In the genomic region with DNA sequence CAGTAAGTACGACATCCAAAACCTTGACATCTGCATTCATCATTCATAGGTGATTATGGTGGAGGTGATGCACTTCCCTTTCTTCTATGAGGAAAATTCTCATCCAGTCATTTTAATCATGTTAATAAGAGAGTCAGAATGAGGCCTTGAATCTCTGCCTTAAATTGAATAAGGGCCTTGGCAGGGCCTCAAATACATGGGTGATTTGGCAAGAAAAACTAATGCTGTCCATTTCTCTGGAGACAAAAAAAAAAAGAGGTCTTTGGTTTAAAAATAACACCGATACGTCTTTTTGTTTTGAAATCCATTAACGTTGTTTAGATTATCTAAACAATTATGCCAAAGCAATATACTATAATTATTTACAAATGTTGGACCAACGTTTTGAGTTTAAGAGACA, we compare ENCODE assay signal across 26 cellular contexts. TPM values are rescaled to one million over a fixed set of nuclear protein-coding genes. Genes with fewer than 3 reads are reported as not detected.
"Had no signal": no experiment of that assay in that cellular context is flagged by ENCODE, and none has a peak within 500 bp of the region (broad histone marks: within the 10 kb centered on the region; RNA-seq: fewer than 3 reads in every experiment).

No MANE protein-coding gene starts in this region.

- H2AFZ ChIP-seq: neural progenitor cell had no signal

- ATAC-seq: esophagus mucosa; left lobe of liver; naive thymus-derived CD4-positive, alpha-beta T cell; sciatic nerve had no signal

- H3K27ac Mint-ChIP-seq: naive thymus-derived CD4-positive, alpha-beta T cell; neural progenitor cell had no signal

- H3K9me3 ChIP-seq: prostate gland, right atrium auricular region, stomach, tibial nerve, upper lobe of left lung had no signal

- H3K4me1 ChIP-seq: right atrium auricular region had no signal

- H3K9ac ChIP-seq: neural progenitor cell had no signal

- H3K4me2 ChIP-seq: neural progenitor cell, smooth muscle cell had no signal

- H3K27me3 ChIP-seq: right atrium auricular region, tibial nerve, upper lobe of left lung had no signal

- H3K4me1 Mint-ChIP-seq: naive thymus-derived CD4-positive, alpha-beta T cell had no signal

- H3K4me3 ChIP-seq: dorsolateral prefrontal cortex, lung, neural progenitor cell, right atrium auricular region, smooth muscle cell, stomach, tibial nerve, upper lobe of left lung had no signal

- DNase-seq: central memory CD4-positive, alpha-beta T cell; dorsolateral prefrontal cortex; effector CD4-positive, alpha-beta T cell; foreskin melanocyte; kidney; mesendoderm; midbrain; naive thymus-derived CD4-positive, alpha-beta T cell; stimulated activated CD4-positive, alpha-beta T cell treated with anti-CD3 and anti-CD28 coated beads, Interleukin-12 subunit alpha, Interleukin-12 subunit beta, amount 100 ng/mL, for 4 hours; stimulated activated CD4-positive, alpha-beta T cell treated with anti-CD3 and anti-CD28 coated beads, Interleukin-1b, Interleukin-23, amount 100 ng/mL, for 48 hours; stimulated activated CD4-positive, alpha-beta T cell treated with anti-CD3 and anti-CD28 coated beads, Interleukin-4, amount 100 ng/mL, for 1 hour; stimulated activated CD8-positive, alpha-beta memory T cell treated with anti-CD3 and anti-CD28 coated beads, Interleukin-4, amount 100 ng/mL, for 48 hours; stimulated activated naive CD4-positive, alpha-beta T cell; stomach; upper lobe of left lung had no signal

- H3K27ac ChIP-seq: epithelial cell of prostate, neural progenitor cell, right atrium auricular region, stomach, tibial nerve, upper lobe of left lung had no signal

- H3K9me3 Mint-ChIP-seq: naive thymus-derived CD4-positive, alpha-beta T cell; nephron had no signal

- H3K4me3 Mint-ChIP-seq: naive thymus-derived CD4-positive, alpha-beta T cell; nephron; neural progenitor cell had no signal

- H3K36me3 ChIP-seq: neural progenitor cell, prostate gland, right atrium auricular region, stomach, tibial nerve, upper lobe of left lung had no signal

RNA-seq across cellular contexts. Expression of a gene that starts 8.1 kb away (rescaled TPM):
- polyA plus RNA-seq: naive thymus-derived CD4-positive, alpha-beta T cell had no signal
